ENCODE assay signal across 8 cellular contexts in genomic region chr2:107936427-107937359, GRCh38. TPM values are rescaled to one million over a fixed set of nuclear protein-coding genes. Genes with fewer than 3 reads are reported as not detected.
DNase-seq lines count a peak whose midpoint lies in the region; ATAC-seq and TF ChIP-seq lines count a peak whose summit lies in the region.

No MANE protein-coding gene starts in this region.

- WGBS in liver, result 33% methylated on average over 5 of the region's 5 CpGs

- H3K36me3 ChIP-seq in WERI-Rb-1, result no peaks in the 10 kb centered on the region
- H3K36me3 ChIP-seq in liver (ENCODE audit: control insufficient read depth in 4 of 4, insufficient read depth in 3 of 4, low read depth in 1 of 4, low read length in 3 of 4), result no peaks in the 10 kb centered on the region

- H3K9me3 ChIP-seq in WERI-Rb-1 (ENCODE audit: severe bottlenecking), result no peaks in the 10 kb centered on the region
- no peaks in the 10 kb centered on the region for H3K9me3 ChIP-seq in liver (ENCODE audit: control insufficient read depth in 4 of 4, low read length in 3 of 4)

- H3K27me3 ChIP-seq in WERI-Rb-1 (ENCODE audit: insufficient read depth, low read depth, severe bottlenecking), result peaks cover 62% of the 10 kb centered on the region
- peaks cover 0 to 9% (median 0%) of the 10 kb centered on the region in 4 donors for H3K27me3 ChIP-seq in liver (ENCODE audit: control insufficient read depth in 4 of 4, insufficient read depth in 4 of 4, low read length in 3 of 4)

- TF ChIP-seq POLR2A in GM18505 (IDR thresholded peaks at IDR 0.05; ENCODE audit: borderline replicate concordance, extremely low read depth, insufficient read depth, insufficient read length), result no peak

- TF ChIP-seq RAD21 in liver (IDR thresholded peaks at IDR 0.05), result peak; percentile 70 to 72

- H3K4me1 ChIP-seq in liver (ENCODE audit: control insufficient read depth in 4 of 4, insufficient read depth in 4 of 4, low read length in 3 of 4), result no peaks in the 10 kb centered on the region

- peak; percentile 73 for TF ChIP-seq CTCF in C4-2B (conservative IDR thresholded peaks at IDR 0.05)
- peak; percentile 56 for TF ChIP-seq CTCF in GM13977 (IDR thresholded peaks at IDR 0.05; ENCODE audit: extremely low read depth, insufficient read depth, missing control alignments)
- TF ChIP-seq CTCF in WERI-Rb-1 (IDR thresholded peaks at IDR 0.05; ENCODE audit: low read depth, low read length), result 0 out of 2 replicates have a peak, but pooled peaks have one; percentile 24
- peak; percentile 41 for TF ChIP-seq CTCF in liver (IDR thresholded peaks at IDR 0.05; ENCODE audit: low read depth, low read length, missing input control)
- no peak for TF ChIP-seq CTCF in coronary artery (IDR thresholded peaks at IDR 0.05)

- no peak overlapping the region for H3K9ac ChIP-seq in liver (ENCODE audit: low read depth in 1 of 2, low read length in 2 of 2)

- no peak for DNase-seq in GM13977 (ENCODE audit: low spot score)
- no peak for DNase-seq in WERI-Rb-1
- DNase-seq in T-helper 9 cell, result no peak
- DNase-seq in coronary artery (ENCODE audit: low spot score), result no peak

- in situ Hi-C loops in GM13977 (cut with MboI; ENCODE audit: low pct_unique_long_range_greater_than_20kb, low sequenced_read_pairs, unreplicated experiment), result no loop called here

- no peak overlapping the region for H3K27ac ChIP-seq in C4-2B
- no peak overlapping the region for H3K27ac ChIP-seq in WERI-Rb-1
- no peak overlapping the region for H3K27ac ChIP-seq in liver (ENCODE audit: low read depth in 1 of 2, low read length in 2 of 2)
- H3K27ac ChIP-seq in coronary artery, result no peak overlapping the region

- ATAC-seq in HG03342 (IDR thresholded peaks at IDR 0.05; ENCODE audit: unreplicated experiment) (no peak), GM18505 (IDR thresholded peaks at IDR 0.05; ENCODE audit: unreplicated experiment) (no peak)

- H3K4me3 ChIP-seq in WERI-Rb-1 (ENCODE audit: low read depth, low read length), result no peak overlapping the region
- H3K4me3 ChIP-seq in liver (ENCODE audit: low read depth in 1 of 3, low read length in 3 of 3), result no peak overlapping the region
- H3K4me3 ChIP-seq in coronary artery, result no peak overlapping the region

TF ChIP-seq in liver, 16 proteins besides CTCF, POLR2A, EP300 and RAD21:
- TF ChIP-seq FOXA1 (IDR thresholded peaks at IDR 0.05) (no peak), ATF3 (IDR thresholded peaks at IDR 0.05) (no peak), MAX (IDR thresholded peaks at IDR 0.05) (no peak), REST (IDR thresholded peaks at IDR 0.05) (no peak)

RNA-seq across cellular contexts. Expression of gene SLC5A7, which starts 49.6 kb away (rescaled TPM):
- total RNA-seq in liver, result under 1 TPM in 1 of 2 donors, not detected in 1; under 0.01 TPM
- not detected for polyA plus RNA-seq in liver
